In the genomic region with DNA sequence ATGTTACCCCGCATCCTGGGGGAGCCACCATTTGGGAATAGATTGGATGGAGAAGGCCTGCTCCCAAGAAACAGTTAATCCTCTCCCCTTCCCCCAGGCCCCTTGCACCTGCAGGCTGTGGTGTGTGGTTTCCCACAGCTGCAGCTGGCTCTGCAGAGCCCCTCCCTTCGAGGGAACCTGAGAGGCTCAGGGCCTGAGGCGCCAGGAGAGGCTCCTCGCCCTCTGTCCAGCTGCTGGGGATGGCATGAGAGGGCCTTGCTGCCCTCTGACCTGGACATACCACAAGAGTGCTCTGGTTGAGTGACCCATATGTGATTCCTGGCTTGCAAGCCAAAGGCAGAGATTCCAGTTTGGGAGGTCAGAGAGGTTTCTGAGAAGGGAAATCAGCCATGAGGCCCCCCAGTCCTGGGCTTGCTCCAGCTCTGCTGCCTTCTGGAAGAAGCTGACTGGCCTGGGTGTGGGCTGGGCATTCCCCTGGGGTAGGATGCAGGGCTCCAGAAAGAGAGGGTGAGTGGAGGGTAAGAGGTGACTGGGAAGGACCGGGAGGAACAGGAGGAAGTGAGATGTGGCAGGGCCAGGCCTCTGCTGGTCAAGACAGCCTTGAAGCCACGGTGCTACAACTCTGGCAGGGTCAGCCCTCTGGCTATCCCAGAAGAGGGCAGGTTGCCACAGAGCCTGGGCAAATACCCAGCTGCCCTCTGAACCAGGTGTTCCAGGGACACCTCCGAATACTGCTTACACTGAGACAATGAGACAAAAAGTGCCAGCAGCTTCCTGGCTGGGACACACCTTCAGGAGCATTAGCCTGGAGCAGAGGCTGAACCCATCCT, we compare ENCODE assay signal across 8 cellular contexts. TPM values are rescaled to one million over a fixed set of nuclear protein-coding genes. Genes with fewer than 3 reads are reported as not detected.
DNase-seq lines count a peak whose midpoint lies in the region; ATAC-seq, FAIRE-seq and TF ChIP-seq lines count a peak whose summit lies in the region.

No MANE protein-coding gene starts in this region.

- no peaks in the 10 kb centered on the region for H3K27me3 ChIP-seq in keratinocyte (ENCODE audit: control insufficient read depth, extremely low read depth, insufficient read depth, low read length)

- H3K9me1 ChIP-seq in keratinocyte (ENCODE audit: control insufficient read depth, extremely low read depth, insufficient read depth, low read length): no peaks in the 10 kb centered on the region

- H3K9me3 ChIP-seq in keratinocyte (ENCODE audit: control insufficient read depth, low read depth, low read length): no peaks in the 10 kb centered on the region

- in situ Hi-C loops in KBM-7 (cut with MboI; ENCODE audit: low pct_unique_long_range_greater_than_20kb, low sequenced_read_pairs): loop anchor here (10.0 kb wide), 1 partner anchor 50 kb away; the partner anchor contains the start of gene BMF

- TF ChIP-seq CTCF in keratinocyte (optimal IDR thresholded peaks at IDR 0.05 in 1 of 3, IDR thresholded peaks at IDR 0.05 in 1 of 3, conservative IDR thresholded peaks at IDR 0.05 in 1 of 3; ENCODE audit: extremely low read depth in 1 of 3, insufficient read depth in 2 of 3, low read length in 3 of 3): no peak

- H3K4me1 ChIP-seq in keratinocyte (ENCODE audit: control insufficient read depth, extremely low read depth, insufficient read depth, low read length): peaks cover 24% of the 10 kb centered on the region

- H3K4me2 ChIP-seq in keratinocyte (ENCODE audit: control insufficient read depth, extremely low read depth, insufficient read depth, low read depth, low read length): peak overlapping the region; percentile 36

- no peak overlapping the region for H3K4me3 ChIP-seq in keratinocyte (ENCODE audit: control insufficient read depth in 2 of 3, extremely low read depth in 1 of 3, insufficient read depth in 2 of 3, low read depth in 1 of 3, low read length in 3 of 3)

- no peak overlapping the region for H3K9ac ChIP-seq in keratinocyte (ENCODE audit: control insufficient read depth, extremely low read depth, insufficient read depth, low read length)

- H3K36me3 ChIP-seq in keratinocyte (ENCODE audit: control insufficient read depth in 2 of 2, extremely low read depth in 1 of 2, insufficient read depth in 2 of 2, low read length in 2 of 2): no peaks in the 10 kb centered on the region

- H3K27ac ChIP-seq in keratinocyte (ENCODE audit: control insufficient read depth, insufficient read depth, low read length): no peak overlapping the region

- dilution Hi-C loops in keratinocyte (cut with MboI; ENCODE audit: extremely low pct_ligation_motif_present, low sequenced_read_pairs): no loop called here

- FAIRE-seq in keratinocyte (lab: Jason Lieb, UNC): no peak

- peak; percentile 41 for DNase-seq in activated CD4-positive, alpha-beta T cell treated with anti-CD3 and anti-CD28 coated beads for 48 hours
- no peak for DNase-seq in activated CD4-positive, alpha-beta T cell treated with anti-CD3 and anti-CD28 coated beads, Interleukin-2, amount 50 U/mL, for 4 hours
- DNase-seq in KBM-7 (peak; percentile 46), UCSD-AML1 (lab: John Stamatoyannopoulos, UW; ENCODE audit: unreplicated experiment) (peak; percentile 39), keratinocyte (ENCODE audit: low read depth, low spot score) (no peak), KG1 (lab: John Stamatoyannopoulos, UW) (no peak), NCI-H524 treated with DMSO at 0.1 percent for 48 hours (lab: John Stamatoyannopoulos, UW) (no peak)

- H4K20me1 ChIP-seq in keratinocyte (ENCODE audit: control insufficient read depth, extremely low read depth, insufficient read depth, low read length): peaks cover 3% of the 10 kb centered on the region

- H2AFZ ChIP-seq in keratinocyte (ENCODE audit: control insufficient read depth, low read length): no peak overlapping the region

- ATAC-seq in GM21619 (IDR thresholded peaks at IDR 0.05; ENCODE audit: unreplicated experiment): peak; percentile 72

- no peaks in the 10 kb centered on the region for H3K79me2 ChIP-seq in keratinocyte (ENCODE audit: control insufficient read depth, insufficient read depth, low read length)

RNA-seq across cellular contexts. Expression of gene SRP14, which starts 16.0 kb away (rescaled TPM):
- polyA plus RNA-seq in keratinocyte: 272 to 407 TPM (median 324 TPM) in 3 replicates
- 2,431 TPM for polyA plus RNA-seq in keratinocyte (2011; ENCODE audit: low read depth)
- polyA plus RNA-seq in keratinocyte (2011; cell fraction: cytosol; rRNA removed): 406 and 414 TPM in 2 replicates
- polyA plus RNA-seq in keratinocyte (2011; cell fraction: nucleus; rRNA removed): 131 and 140 TPM in 2 replicates
- polyA plus RNA-seq in keratinocyte (2012; ENCODE audit: low replicate concordance): 226 and 292 TPM in 2 replicates
- polyA minus RNA-seq in keratinocyte: 16.3 to 86.8 TPM (median 71.1 TPM) in 3 replicates
- polyA minus RNA-seq in keratinocyte (2011; cell fraction: cytosol; rRNA and poly(A)+ RNA removed): 121 TPM
- polyA minus RNA-seq in keratinocyte (2011; cell fraction: nucleus; rRNA and poly(A)+ RNA removed): 18.7 and 29.6 TPM in 2 replicates

RNA-seq across cellular contexts. Expression of gene BMF, which starts 53.7 kb away (rescaled TPM):
- 0.05 to 0.30 TPM (median 0.13 TPM) in 3 replicates for polyA plus RNA-seq in keratinocyte
- polyA plus RNA-seq in keratinocyte (2011; ENCODE audit: low read depth): 0.07 TPM
- polyA plus RNA-seq in keratinocyte (2011; cell fraction: cytosol; rRNA removed): 0.04 and 0.12 TPM in 2 replicates
- polyA plus RNA-seq in keratinocyte (2011; cell fraction: nucleus; rRNA removed): 0.15 and 0.72 TPM in 2 replicates
- 0.02 and 0.24 TPM in 2 replicates for polyA plus RNA-seq in keratinocyte (2012; ENCODE audit: low replicate concordance)
- polyA minus RNA-seq in keratinocyte: 0.16 to 0.36 TPM (median 0.16 TPM) in 3 replicates
- not detected for polyA minus RNA-seq in keratinocyte (2011; cell fraction: cytosol; rRNA and poly(A)+ RNA removed)
- 0.32 and 1.0 TPM in 2 replicates for polyA minus RNA-seq in keratinocyte (2011; cell fraction: nucleus; rRNA and poly(A)+ RNA removed)

Comparison
In these comparisons a context has a peak if more than half of its experiments do, and no peak if none do; other contexts are left out.
1. DNase-seq: peak in activated CD4-positive, alpha-beta T cell treated with anti-CD3 and anti-CD28 coated beads for 48 hours (single experiment), KBM-7 (single experiment) and UCSD-AML1 (single experiment); none in activated CD4-positive, alpha-beta T cell treated with anti-CD3 and anti-CD28 coated beads, Interleukin-2, amount 50 U/mL, for 4 hours (0 of 2), keratinocyte (single experiment), KG1 (single experiment) and NCI-H524 treated with DMSO at 0.1 percent for 48 hours (single experiment).